14 cellular contexts compared by ENCODE assay signal in the genomic region with DNA sequence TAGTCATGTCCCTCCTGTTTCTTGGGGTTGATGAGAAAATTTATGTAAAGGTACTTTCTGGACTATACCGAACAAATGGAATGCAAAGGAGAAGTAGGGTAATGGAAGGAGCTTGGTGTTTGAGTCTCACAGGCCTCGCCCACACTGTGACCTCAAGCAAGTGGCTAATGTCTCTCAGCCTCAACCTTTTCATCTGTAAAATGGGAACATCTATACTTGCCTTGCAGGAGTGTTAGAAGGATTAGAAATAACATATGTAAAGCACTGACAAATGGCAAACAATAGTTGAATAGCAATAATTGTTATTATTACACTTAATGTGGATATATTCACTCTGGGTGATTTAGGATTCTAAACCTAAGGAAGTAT. TPM values are rescaled to one million over a fixed set of nuclear protein-coding genes. Genes with fewer than 3 reads are reported as not detected.
DNase-seq lines count a peak whose midpoint lies in the region; ATAC-seq and TF ChIP-seq lines count a peak whose summit lies in the region.
"Had no signal": no experiment of that assay in that cellular context is flagged by ENCODE, and none has a peak within 500 bp of the region (broad histone marks: within the 10 kb centered on the region; RNA-seq: fewer than 3 reads in every experiment).

No MANE protein-coding gene starts in this region.

- H3K4me1 ChIP-seq in HCT116 (ENCODE audit: control insufficient read depth in 1 of 2, insufficient read depth in 2 of 2, low read length in 2 of 2) (peaks cover 16 to 30% of the 10 kb centered on the region in 2 experiments), ascending aorta (peaks cover 0 to 16% of the 10 kb centered on the region in 2 donors), stomach (peaks cover 0 to 54% (median 22%) of the 10 kb centered on the region in 4 donors)
- H3K4me1 ChIP-seq: body of pancreas had no signal

- H3K9me2 ChIP-seq in HCT116 (ENCODE audit: insufficient read depth) = no peaks in the 10 kb centered on the region

- TF ChIP-seq POLR2A in HCT116 (IDR thresholded peaks at IDR 0.05; ENCODE audit: borderline replicate concordance, extremely low read depth, insufficient read depth, insufficient read length) (no peak), stomach (IDR thresholded peaks at IDR 0.05) (no peak)

- H4K20me1 ChIP-seq in HCT116 (ENCODE audit: insufficient read depth) = no peaks in the 10 kb centered on the region

- no peaks in the 10 kb centered on the region for H3K36me3 ChIP-seq in HCT116 (ENCODE audit: control insufficient read depth in 1 of 2, insufficient read depth in 2 of 2, low read length in 2 of 2)
- no peaks in the 10 kb centered on the region for H3K36me3 ChIP-seq in ascending aorta
- H3K36me3 ChIP-seq in stomach = no peaks in the 10 kb centered on the region

- intact Hi-C loops in HCT116 (cut with micrococcal nuclease) = no loop called here
- intact Hi-C loops in ascending aorta (cut with DNase I) = loop anchor here (2.0 to 5.0 kb wide), 2 partner anchors 27 to 51 kb away; partner anchors contain the start of gene SERINC3
- intact Hi-C loops in stomach (cut with DNase I; ENCODE audit: low total_unique reads) = no loop called here

- no peaks in the 10 kb centered on the region for H3K27me3 Mint-ChIP-seq in nephron progenitor cell (ENCODE audit: low read depth, poor library complexity)

- no peak overlapping the region for H3K27ac Mint-ChIP-seq in nephron progenitor cell
- H3K27ac Mint-ChIP-seq: activated T-cell treated with anti-CD3 and anti-CD28 coated beads, Interleukin-2, amount 50 U/mL, for 72 hours had no signal

- H3K27ac ChIP-seq in HCT116 (ENCODE audit: low read depth, low read length) (peak overlapping the region; percentile 47; the same call in 1 of the 2 replicates), ascending aorta (peak overlapping the region; percentile 46 to 81), layer of hippocampus (ENCODE audit: low read depth, low read length) (peak overlapping the region; percentile 79), stomach (peak overlapping the region in 4 of 5 donors; percentile 71 to 83 (median 77))

- peaks cover 24% of the 10 kb centered on the region for H3K4me1 Mint-ChIP-seq in nephron progenitor cell

- no peak overlapping the region for H3K4me3 Mint-ChIP-seq in nephron progenitor cell
- H3K4me3 Mint-ChIP-seq: activated T-cell treated with anti-CD3 and anti-CD28 coated beads, Interleukin-2, amount 50 U/mL, for 72 hours; CD14-positive monocyte had no signal

- no peaks in the 10 kb centered on the region for H3K9me3 ChIP-seq in HCT116 (ENCODE audit: control insufficient read depth in 1 of 2, insufficient read depth in 1 of 2, low read depth in 1 of 2, low read length in 2 of 2)
- no peaks in the 10 kb centered on the region for H3K9me3 ChIP-seq in ascending aorta
- H3K9me3 ChIP-seq in stomach = no peaks in the 10 kb centered on the region
- H3K9me3 ChIP-seq: body of pancreas had no signal

- CTCF ChIA-PET in HCT116 (lab: Charles Lee) = no interaction called here

- POLR2A ChIA-PET in HCT116 (lab: Charles Lee) = no interaction called here

- H3K4me2 ChIP-seq in HCT116 (ENCODE audit: low read length) = peak overlapping the region; percentile 62

- no peak for TF ChIP-seq RAD21 in HCT116 (IDR thresholded peaks at IDR 0.05; ENCODE audit: low read depth)

- H3K79me2 ChIP-seq in HCT116 (ENCODE audit: insufficient read depth, low read length) = no peaks in the 10 kb centered on the region

- DNase-seq in HCT116 (ENCODE audit: low read depth, low spot score) (no peak), ascending aorta (ENCODE audit: low spot score in 2 of 2) (no peak), stomach (no peak), OCI-M2 (lab: John Stamatoyannopoulos, UW; ENCODE audit: unreplicated experiment) (no peak), nephron progenitor cell (no peak)
- DNase-seq: activated CD4-positive, alpha-beta T cell treated with anti-CD3 and anti-CD28 coated beads for 4 hours; activated T-cell treated with anti-CD3 and anti-CD28 coated beads, Interleukin-2, amount 50 U/mL, for 72 hours; body of pancreas; KG1; NCI-H2081 treated with DMSO at 0.1 percent for 48 hours had no signal

- no peak overlapping the region for H3K9ac ChIP-seq in HCT116 (ENCODE audit: low read length)

- TF ChIP-seq EP300 in stomach (IDR thresholded peaks at IDR 0.05) = no peak

- RAD21 ChIA-PET in HCT116 (lab: Charles Lee; ENCODE audit: low non-redundant PET in 1 of 2, low total read pairs in 2 of 2, uncharacterized antibody in 2 of 2, unreplicated experiment in 2 of 2) = no interaction called here

- H2AFZ ChIP-seq in HCT116 (ENCODE audit: low read depth, low read length, poor library complexity, severe bottlenecking) = no peak overlapping the region

- H3K4me3 ChIP-seq in HCT116 (replicated peaks in 1 of 2; ENCODE audit: low read depth in 1 of 2, low read length in 2 of 2) (peak overlapping the region in 1 of 2 experiments; percentile 1; a peak in 1 of 4 replicates), ascending aorta (no peak overlapping the region), stomach (no peak overlapping the region)
- H3K4me3 ChIP-seq: body of pancreas had no signal

- H3K9me3 Mint-ChIP-seq in nephron progenitor cell = peaks cover 1% of the 10 kb centered on the region

- BruUV-seq in HCT116 (replicated peaks; lab: Mats Ljungman, UMichigan) = no TSS peak

- no peak for TF ChIP-seq CTCF in HCT116 (IDR thresholded peaks at IDR 0.05 in 2 of 3, conservative IDR thresholded peaks at IDR 0.05 in 1 of 3; ENCODE audit: borderline replicate concordance in 1 of 3, insufficient read depth in 1 of 3, low read depth in 2 of 3, low read length in 2 of 3)
- TF ChIP-seq CTCF in ascending aorta (IDR thresholded peaks at IDR 0.05) = no peak
- TF ChIP-seq CTCF in stomach (IDR thresholded peaks at IDR 0.05) = no peak
- no peak for TF ChIP-seq CTCF in nephron progenitor cell (IDR thresholded peaks at IDR 0.05)

- ATAC-seq in HCT116 (no peak), HG03457 (IDR thresholded peaks at IDR 0.05; ENCODE audit: unreplicated experiment) (no peak), HG03432 (IDR thresholded peaks at IDR 0.05; ENCODE audit: unreplicated experiment) (no peak)
- ATAC-seq: activated T-cell treated with anti-CD3 and anti-CD28 coated beads, Interleukin-2, amount 50 U/mL, for 72 hours; body of pancreas had no signal

- 82 to 97% (median 88%) methylated on average over 2 of the region's 2 CpGs for WGBS in stomach, 5 donors

- H3K36me3 Mint-ChIP-seq in nephron progenitor cell (ENCODE audit: low read depth) = peaks cover 8% of the 10 kb centered on the region
- H3K36me3 Mint-ChIP-seq: CD14-positive monocyte had no signal

- H3K27me3 ChIP-seq in HCT116 (ENCODE audit: insufficient read depth, low read length) = no peaks in the 10 kb centered on the region
- H3K27me3 ChIP-seq in ascending aorta = no peaks in the 10 kb centered on the region
- H3K27me3 ChIP-seq in layer of hippocampus (ENCODE audit: control insufficient read depth, insufficient read depth, low read length) = no peaks in the 10 kb centered on the region
- H3K27me3 ChIP-seq in stomach = no peaks in the 10 kb centered on the region
- H3K27me3 ChIP-seq: body of pancreas had no signal

TF ChIP-seq in HCT116, 20 proteins besides CTCF, POLR2A, EP300 and RAD21:
- TF ChIP-seq JUND (IDR thresholded peaks at IDR 0.05) = no peak
- TF ChIP-seq, protein P1, sequence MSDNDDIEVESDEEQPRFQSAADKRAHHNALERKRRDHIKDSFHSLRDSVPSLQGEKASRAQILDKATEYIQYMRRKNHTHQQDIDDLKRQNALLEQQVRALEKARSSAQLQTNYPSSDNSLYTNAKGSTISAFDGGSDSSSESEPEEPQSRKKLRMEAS (IDR thresholded peaks at IDR 0.05) = no peak
- no peak for TF ChIP-seq EZH2phosphoT487 (IDR thresholded peaks at IDR 0.05; ENCODE audit: borderline replicate concordance)
- TF ChIP-seq EZH2 (IDR thresholded peaks at IDR 0.05) = no peak
- no peak for TF ChIP-seq EGR1 (IDR thresholded peaks at IDR 0.05; ENCODE audit: low read depth)
- no peak for TF ChIP-seq SIN3A (IDR thresholded peaks at IDR 0.05; ENCODE audit: low read depth)
- TF ChIP-seq ELF1 (IDR thresholded peaks at IDR 0.05; ENCODE audit: borderline replicate concordance, low read depth) = no peak
- TF ChIP-seq TCF7L2 (IDR thresholded peaks at IDR 0.05; ENCODE audit: borderline replicate concordance, extremely low read depth, insufficient read depth, insufficient read length) = no peak

RNA-seq across cellular contexts. Expression of gene PKIG, which starts 8.9 kb away (rescaled TPM):
- total RNA-seq in HCT116 (2021; ENCODE audit: unreplicated experiment) = 20.1 TPM
- 16.8 and 18.8 TPM in 2 replicates for polyA plus RNA-seq in HCT116 (2012)
- total RNA-seq in ascending aorta = 84.7 TPM
- total RNA-seq in stomach = 100 to 1,000 TPM in 1 of 5 donors, 10 to 100 TPM in 4; 17.4 to 113 (median 41.7) TPM
- polyA plus RNA-seq in stomach = 100 to 1,000 TPM in 1 of 3 donors, 10 to 100 TPM in 2; 52.0 to 124 (median 86.9) TPM

RNA-seq across cellular contexts. Expression of gene SERINC3, which starts 51.6 kb away (rescaled TPM):
- total RNA-seq in HCT116 (2021; ENCODE audit: unreplicated experiment) = 56.8 TPM
- polyA plus RNA-seq in HCT116 (2012) = 60.9 and 67.4 TPM in 2 replicates
- total RNA-seq in ascending aorta = 78.1 TPM
- total RNA-seq in stomach = 100 to 1,000 TPM in 1 of 5 donors, 10 to 100 TPM in 3, 1 to 10 TPM in 1; 9.6 to 109 (median 84.6) TPM
- polyA plus RNA-seq in stomach = 10 to 100 TPM; 17.4 to 25.0 (median 24.0) TPM
